In the genomic region with DNA sequence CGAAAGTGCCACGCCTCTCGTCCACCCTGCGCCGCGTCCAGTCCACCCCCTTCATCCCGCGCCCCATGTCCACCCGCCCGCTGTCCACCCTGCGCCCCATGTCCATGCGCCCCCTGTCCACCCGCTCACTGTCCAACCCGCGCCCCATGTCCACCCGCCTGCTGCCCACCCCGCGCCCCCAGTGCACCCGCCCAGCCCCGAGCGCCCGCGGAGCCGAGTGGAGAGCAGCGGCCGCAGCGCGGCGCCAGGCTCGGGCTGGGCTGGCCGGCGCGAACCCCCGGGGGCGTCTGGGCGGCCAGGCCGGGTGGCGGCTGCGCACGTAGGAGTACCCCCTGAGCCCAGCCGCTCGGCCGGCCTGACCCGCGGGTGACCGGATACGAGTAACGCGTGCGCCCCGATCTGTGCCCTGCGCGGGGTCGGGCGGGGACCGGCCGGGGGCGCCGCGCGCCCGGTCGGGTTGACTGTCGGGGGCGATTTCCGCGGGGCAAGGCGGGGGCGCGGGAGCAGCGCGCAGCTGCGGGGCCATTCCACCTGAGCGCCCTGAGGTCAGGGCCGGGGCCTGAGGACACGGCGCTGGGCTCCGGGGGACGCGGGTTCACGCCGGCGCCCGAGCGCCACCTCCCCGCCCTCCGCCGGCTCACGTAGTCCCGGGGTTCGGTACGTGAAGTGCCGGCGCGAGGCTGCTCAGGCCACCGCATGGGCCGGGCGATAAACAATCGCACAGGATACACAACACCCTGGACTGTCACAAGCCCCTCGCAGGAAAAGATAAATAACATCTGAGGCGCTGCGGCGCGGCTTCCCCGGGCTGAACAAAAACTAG, we compare ENCODE assay signal across 9 cellular contexts. TPM values are rescaled to one million over a fixed set of nuclear protein-coding genes. Genes with fewer than 3 reads are reported as not detected.
A peak's percentile ranks its signal among the peaks of the same experiment; 100 is the strongest.
DNase-seq lines count a peak whose midpoint lies in the region; ATAC-seq lines count a peak whose summit lies in the region.
"Had no signal": no experiment of that assay in that cellular context is flagged by ENCODE, and none has a peak within 500 bp of the region (broad histone marks: within the 10 kb centered on the region; RNA-seq: fewer than 3 reads in every experiment).

No MANE protein-coding gene starts in this region.

- H3K27ac ChIP-seq in iPS DF 6.9 (ENCODE audit: low read length): no peak overlapping the region
- H3K27ac ChIP-seq: VCaP had no signal

- peak overlapping the region; percentile 11 for H3K4me3 Mint-ChIP-seq in activated T-helper 17 cell treated with anti-CD3 and anti-CD28 coated beads, Interleukin-2, amount 50 U/mL, for 72 hours

- H3K27me3 Mint-ChIP-seq in activated T-helper 17 cell treated with anti-CD3 and anti-CD28 coated beads, Interleukin-2, amount 50 U/mL, for 72 hours: peaks cover 43% of the 10 kb centered on the region

- peaks cover 3% of the 10 kb centered on the region; the same call in 1 of the 2 replicates for H3K27me3 ChIP-seq in iPS DF 6.9 (ENCODE audit: control insufficient read depth, insufficient read depth, low read length)

- H3K4me1 Mint-ChIP-seq in activated T-helper 17 cell treated with anti-CD3 and anti-CD28 coated beads, Interleukin-2, amount 50 U/mL, for 72 hours: no peaks in the 10 kb centered on the region

- no CpG with 5 or more reads among the region's 105 CpGs for WGBS in iPS DF 6.9 (ENCODE audit: insufficient coverage, insufficient read length)

- no peaks in the 10 kb centered on the region; the same call in 1 of the 2 replicates for H3K36me3 ChIP-seq in iPS DF 6.9 (ENCODE audit: control insufficient read depth, insufficient read depth, low read length)

- H3K9me3 ChIP-seq in iPS DF 6.9 (ENCODE audit: control insufficient read depth, insufficient read depth, low read length): no peaks in the 10 kb centered on the region

- peak overlapping the region; percentile 74 for H3K4me3 ChIP-seq in iPS DF 6.9 (ENCODE audit: low read length)
- peak overlapping the region; percentile 44 for H3K4me3 ChIP-seq in skeletal muscle cell (ENCODE audit: low read depth, low read length)

- no peak overlapping the region for H3K27ac Mint-ChIP-seq in activated T-helper 17 cell treated with anti-CD3 and anti-CD28 coated beads, Interleukin-2, amount 50 U/mL, for 72 hours

- no peaks in the 10 kb centered on the region for H3K9me3 Mint-ChIP-seq in activated T-helper 17 cell treated with anti-CD3 and anti-CD28 coated beads, Interleukin-2, amount 50 U/mL, for 72 hours

- peaks cover 6% of the 10 kb centered on the region; the same call in 1 of the 2 replicates for H3K4me1 ChIP-seq in iPS DF 6.9 (ENCODE audit: control insufficient read depth, insufficient read depth, low read length)

- H3K36me3 Mint-ChIP-seq in activated T-helper 17 cell treated with anti-CD3 and anti-CD28 coated beads, Interleukin-2, amount 50 U/mL, for 72 hours (ENCODE audit: low read depth): no peaks in the 10 kb centered on the region

- DNase-seq in activated CD4-positive, alpha-beta T cell treated with anti-CD3 and anti-CD28 coated beads for 48 hours: peak; percentile 30
- DNase-seq in activated CD4-positive, alpha-beta T cell treated with anti-CD3 and anti-CD28 coated beads, Interleukin-2, amount 50 U/mL, for 4 hours: no peak
- no peak for DNase-seq in iPS DF 6.9 (ENCODE audit: low read depth, low spot score)
- DNase-seq in skeletal muscle cell (ENCODE audit: low read depth): no peak
- DNase-seq in NCI-H446 treated with DMSO at 0.1 percent for 48 hours (lab: John Stamatoyannopoulos, UW): no peak

- peak; percentile 19 for ATAC-seq in activated T-helper 17 cell treated with anti-CD3 and anti-CD28 coated beads, Interleukin-2, amount 50 U/mL, for 72 hours (replicated peaks)
- ATAC-seq in GM18498 (IDR thresholded peaks at IDR 0.05; ENCODE audit: unreplicated experiment): no peak
- ATAC-seq in GM21786 (IDR thresholded peaks at IDR 0.05; ENCODE audit: unreplicated experiment): no peak

RNA-seq across cellular contexts. Expression of gene FLT1, which starts 37.5 kb away (rescaled TPM):
- 10 to 100 TPM in 1 of 2 donors, 1 to 10 TPM in 1; 3.0 to 12.7 TPM for total RNA-seq in activated T-helper 17 cell treated with anti-CD3 and anti-CD28 coated beads, Interleukin-2, amount 50 U/mL, for 72 hours
